In genomic region chr19:14283813-14284520, GRCh38 we compare ENCODE assay signal across 8 cellular contexts.
DNase-seq lines count a peak whose midpoint lies in the region; ATAC-seq and TF ChIP-seq lines count a peak whose summit lies in the region.
"Not testable (repeated sequence)": the region's sequence is repeated elsewhere in the genome, so short reads cannot be mapped to it uniquely, and the experiment has no call there.

No MANE protein-coding gene starts in this region.

- 44% methylated on average over 8 of the region's 11 CpGs for WGBS in right lobe of liver (ENCODE audit: insufficient coverage, low coverage, low lambda C conversion rate, missing lambda C conversion rate)

- intact Hi-C loops in right lobe of liver (cut with DNase I) = not testable (repeated sequence)

- H3K27ac Mint-ChIP-seq in activated CD4-positive, alpha-beta memory T cell treated with anti-CD3 and anti-CD28 coated beads, Interleukin-2, amount 10 ng/mL, durations not matched to agents 7 days and 5 days = not testable (repeated sequence)
- peak overlapping the region; percentile 74 to 76 for H3K27ac Mint-ChIP-seq in effector memory CD8-positive, alpha-beta T cell
- H3K27ac Mint-ChIP-seq in stimulated activated naive B cell treated with anti-CD40 and anti-IgM and Interleukin-4, amounts not matched to agents 10 μg/mL and 1 μg/mL and 100 μg/mL, for 72 hours = peak overlapping the region; percentile 9

- H3K27me3 Mint-ChIP-seq in activated CD4-positive, alpha-beta memory T cell treated with anti-CD3 and anti-CD28 coated beads, Interleukin-2, amount 10 ng/mL, durations not matched to agents 7 days and 5 days; effector memory CD8-positive, alpha-beta T cell: not testable (repeated sequence)
- peaks cover 8 to 19% of the 10 kb centered on the region in 2 donors for H3K27me3 Mint-ChIP-seq in stimulated activated naive B cell treated with anti-CD40 and anti-IgM and Interleukin-4, amounts not matched to agents 10 μg/mL and 1 μg/mL and 100 μg/mL, for 72 hours

- not testable (repeated sequence) for H3K27me3 ChIP-seq in right lobe of liver

- CTCF ChIA-PET in activated CD4-positive, alpha-beta memory T cell treated with anti-CD3 and anti-CD28 coated beads, Interleukin-2, amount 10 ng/mL, durations not matched to agents 7 days and 5 days (lab: Charles Lee) = not testable (repeated sequence)

- not testable (repeated sequence) for H3K36me3 Mint-ChIP-seq in activated CD4-positive, alpha-beta memory T cell treated with anti-CD3 and anti-CD28 coated beads, Interleukin-2, amount 10 ng/mL, durations not matched to agents 7 days and 5 days (ENCODE audit: low read depth); effector memory CD8-positive, alpha-beta T cell (ENCODE audit: insufficient read depth); stimulated activated naive B cell treated with anti-CD40 and anti-IgM and Interleukin-4, amounts not matched to agents 10 μg/mL and 1 μg/mL and 100 μg/mL, for 72 hours

- H3K4me3 Mint-ChIP-seq in activated CD4-positive, alpha-beta memory T cell treated with anti-CD3 and anti-CD28 coated beads, Interleukin-2, amount 10 ng/mL, durations not matched to agents 7 days and 5 days; stimulated activated naive B cell treated with anti-CD40 and anti-IgM and Interleukin-4, amounts not matched to agents 10 μg/mL and 1 μg/mL and 100 μg/mL, for 72 hours: not testable (repeated sequence)
- peak overlapping the region; percentile 31 to 57 for H3K4me3 Mint-ChIP-seq in effector memory CD8-positive, alpha-beta T cell

- POLR2A ChIA-PET in activated CD4-positive, alpha-beta memory T cell treated with anti-CD3 and anti-CD28 coated beads, Interleukin-2, amount 10 ng/mL, durations not matched to agents 7 days and 5 days (lab: Charles Lee) = not testable (repeated sequence)

- DNase-seq in GDM1 (lab: John Stamatoyannopoulos, UW) (peak; percentile 28), NB4 (ENCODE audit: low read depth) (peak; percentile 32)
- peak; percentile 45 for DNase-seq in activated CD4-positive, alpha-beta memory T cell treated with anti-CD3 and anti-CD28 coated beads, Interleukin-2, amount 10 ng/mL, durations not matched to agents 7 days and 5 days
- not testable (repeated sequence) for DNase-seq in effector memory CD8-positive, alpha-beta T cell; right lobe of liver
- peak; percentile 4 for DNase-seq in stimulated activated naive B cell treated with anti-CD40 and anti-IgM and Interleukin-4, amounts not matched to agents 10 μg/mL and 1 μg/mL and 100 μg/mL, for 72 hours

- not testable (repeated sequence) for TF ChIP-seq CTCF in NB4 (IDR thresholded peaks at IDR 0.05; ENCODE audit: low read depth, low read length); right lobe of liver (IDR thresholded peaks at IDR 0.05)

- not testable (repeated sequence) for H3K27ac ChIP-seq in right lobe of liver

- H3K4me1 ChIP-seq in right lobe of liver = not testable (repeated sequence)

- not testable (repeated sequence) for H3K36me3 ChIP-seq in right lobe of liver

- H3K4me1 Mint-ChIP-seq in activated CD4-positive, alpha-beta memory T cell treated with anti-CD3 and anti-CD28 coated beads, Interleukin-2, amount 10 ng/mL, durations not matched to agents 7 days and 5 days = peaks cover 12% of the 10 kb centered on the region
- H3K4me1 Mint-ChIP-seq in effector memory CD8-positive, alpha-beta T cell (ENCODE audit: low read depth in 2 of 2) = peaks cover 13% of the 10 kb centered on the region in 2 donors
- peaks cover 8 to 13% of the 10 kb centered on the region in 2 donors for H3K4me1 Mint-ChIP-seq in stimulated activated naive B cell treated with anti-CD40 and anti-IgM and Interleukin-4, amounts not matched to agents 10 μg/mL and 1 μg/mL and 100 μg/mL, for 72 hours

- H3K9me3 Mint-ChIP-seq in activated CD4-positive, alpha-beta memory T cell treated with anti-CD3 and anti-CD28 coated beads, Interleukin-2, amount 10 ng/mL, durations not matched to agents 7 days and 5 days; effector memory CD8-positive, alpha-beta T cell; stimulated activated naive B cell treated with anti-CD40 and anti-IgM and Interleukin-4, amounts not matched to agents 10 μg/mL and 1 μg/mL and 100 μg/mL, for 72 hours: not testable (repeated sequence)

- H3K4me3 ChIP-seq in NB4 (ENCODE audit: low read depth, low read length); right lobe of liver: not testable (repeated sequence)

- ATAC-seq in GM19468 (IDR thresholded peaks at IDR 0.05; ENCODE audit: extremely low read depth, unreplicated experiment) = peak; percentile 63
- ATAC-seq in HG03039 (IDR thresholded peaks at IDR 0.05; ENCODE audit: unreplicated experiment) = peak; percentile 71
- peak; percentile 80 for ATAC-seq in effector memory CD8-positive, alpha-beta T cell (replicated peaks)
- ATAC-seq in right lobe of liver = peak; percentile 26 to 55 (median 46)
- peak; percentile 85 to 93 for ATAC-seq in stimulated activated naive B cell treated with anti-CD40 and anti-IgM and Interleukin-4, amounts not matched to agents 10 μg/mL and 1 μg/mL and 100 μg/mL, for 72 hours (replicated peaks)

- not testable (repeated sequence) for TF ChIP-seq POLR2A in NB4 (IDR thresholded peaks at IDR 0.05; ENCODE audit: extremely low read depth, insufficient read length); right lobe of liver (IDR thresholded peaks at IDR 0.05)

- H3K9me3 ChIP-seq in right lobe of liver = not testable (repeated sequence)
